9 cellular contexts compared by ENCODE assay signal in genomic region chr11:16791494-16791961, GRCh38. TPM values are rescaled to one million over a fixed set of nuclear protein-coding genes. Genes with fewer than 3 reads are reported as not detected.
DNase-seq lines count a peak whose midpoint lies in the region; ATAC-seq, FAIRE-seq and TF ChIP-seq lines count a peak whose summit lies in the region.
"Had no signal": no experiment of that assay in that cellular context is flagged by ENCODE, and none has a peak within 500 bp of the region (broad histone marks: within the 10 kb centered on the region; RNA-seq: fewer than 3 reads in every experiment).

No MANE protein-coding gene starts in this region.

- DNase-seq in SKM-1 treated with dmso at 0.1 percent for 144 hours (lab: John Stamatoyannopoulos, UW; ENCODE audit: unreplicated experiment) (peak; percentile 25), SKM-1 (lab: John Stamatoyannopoulos, UW; ENCODE audit: unreplicated experiment) (no peak), ascending aorta (ENCODE audit: low spot score in 2 of 2) (peak; percentile 49 to 89), keratinocyte (ENCODE audit: low read depth, low spot score) (peak; percentile 61), tibial artery (peak; percentile 75), cerebellar nuclear complex (lab: John Stamatoyannopoulos, UW) (no peak)

- peak overlapping the region; percentile 41 for H2AFZ ChIP-seq in keratinocyte (ENCODE audit: control insufficient read depth, low read length)

- no peaks in the 10 kb centered on the region for H3K79me2 ChIP-seq in keratinocyte (ENCODE audit: control insufficient read depth, insufficient read depth, low read length)

- no peak overlapping the region for H3K4me3 ChIP-seq in ascending aorta
- no peak overlapping the region for H3K4me3 ChIP-seq in keratinocyte (ENCODE audit: control insufficient read depth in 2 of 3, extremely low read depth in 1 of 3, insufficient read depth in 2 of 3, low read depth in 1 of 3, low read length in 3 of 3)
- H3K4me3 ChIP-seq in tibial artery: no peak overlapping the region

- H4K20me1 ChIP-seq in keratinocyte (ENCODE audit: control insufficient read depth, extremely low read depth, insufficient read depth, low read length): no peaks in the 10 kb centered on the region

- H3K9me3 ChIP-seq in ascending aorta: no peaks in the 10 kb centered on the region
- no peaks in the 10 kb centered on the region for H3K9me3 ChIP-seq in keratinocyte (ENCODE audit: control insufficient read depth, low read depth, low read length)
- no peaks in the 10 kb centered on the region for H3K9me3 ChIP-seq in tibial artery

- peaks cover 24 to 36% of the 10 kb centered on the region in 2 donors for H3K4me1 ChIP-seq in ascending aorta
- H3K4me1 ChIP-seq in keratinocyte (ENCODE audit: control insufficient read depth, extremely low read depth, insufficient read depth, low read length): peaks cover 35% of the 10 kb centered on the region
- H3K4me1 ChIP-seq in tibial artery: peaks cover 0 to 51% (median 30%) of the 10 kb centered on the region in 4 donors

- intact Hi-C loops in ascending aorta (cut with DNase I): loop anchor here (5.0 kb wide), 1 partner anchor 416 kb away; the partner anchor contains the start of gene PIK3C2A
- intact Hi-C loops in tibial artery (cut with DNase I; ENCODE audit: low total_unique reads): no loop called here

- TF ChIP-seq CTCF in ascending aorta (IDR thresholded peaks at IDR 0.05) (no peak), keratinocyte (optimal IDR thresholded peaks at IDR 0.05 in 1 of 3, IDR thresholded peaks at IDR 0.05 in 1 of 3, conservative IDR thresholded peaks at IDR 0.05 in 1 of 3; ENCODE audit: extremely low read depth in 1 of 3, insufficient read depth in 2 of 3, low read length in 3 of 3) (no peak), tibial artery (IDR thresholded peaks at IDR 0.05) (no peak)

- peak overlapping the region; percentile 76 to 84 for H3K27ac ChIP-seq in ascending aorta
- peak overlapping the region; percentile 55 for H3K27ac ChIP-seq in keratinocyte (ENCODE audit: control insufficient read depth, insufficient read depth, low read length)
- peak overlapping the region; percentile 49 to 71 for H3K27ac ChIP-seq in tibial artery
- H3K27ac ChIP-seq: C4-2B had no signal

- no peak overlapping the region for H3K9ac ChIP-seq in keratinocyte (ENCODE audit: control insufficient read depth, extremely low read depth, insufficient read depth, low read length)

- FAIRE-seq in keratinocyte (lab: Jason Lieb, UNC): peak; percentile 99

- H3K27me3 ChIP-seq in ascending aorta (no peaks in the 10 kb centered on the region), keratinocyte (ENCODE audit: control insufficient read depth, extremely low read depth, insufficient read depth, low read length) (no peaks in the 10 kb centered on the region), tibial artery (no peaks in the 10 kb centered on the region)

- no peaks in the 10 kb centered on the region for H3K36me3 ChIP-seq in ascending aorta
- H3K36me3 ChIP-seq in keratinocyte (ENCODE audit: control insufficient read depth in 2 of 2, extremely low read depth in 1 of 2, insufficient read depth in 2 of 2, low read length in 2 of 2): no peaks in the 10 kb centered on the region
- peaks cover 0 to 14% (median 0%) of the 10 kb centered on the region in 3 donors for H3K36me3 ChIP-seq in tibial artery

- H3K9me1 ChIP-seq in keratinocyte (ENCODE audit: control insufficient read depth, extremely low read depth, insufficient read depth, low read length): no peaks in the 10 kb centered on the region

- H3K4me2 ChIP-seq in keratinocyte (ENCODE audit: control insufficient read depth, extremely low read depth, insufficient read depth, low read depth, low read length): peak overlapping the region; percentile 47

- no peak for ATAC-seq in GM18502 (IDR thresholded peaks at IDR 0.05; ENCODE audit: poor library complexity, unreplicated experiment)
- no peak for ATAC-seq in GM18858 (IDR thresholded peaks at IDR 0.05; ENCODE audit: unreplicated experiment)

- dilution Hi-C loops in keratinocyte (cut with MboI; ENCODE audit: extremely low pct_ligation_motif_present, low sequenced_read_pairs): no loop called here

RNA-seq across cellular contexts. Expression of gene C11orf58, which starts 53.1 kb away (rescaled TPM):
- 40.9 TPM for total RNA-seq in ascending aorta
- polyA plus RNA-seq in keratinocyte: 96.5 to 166 TPM (median 135 TPM) in 3 replicates
- 359 TPM for polyA plus RNA-seq in keratinocyte (2011; ENCODE audit: low read depth)
- polyA plus RNA-seq in keratinocyte (2011; cell fraction: cytosol; rRNA removed): 90.9 and 97.6 TPM in 2 replicates
- polyA plus RNA-seq in keratinocyte (2011; cell fraction: nucleus; rRNA removed): 52.0 and 112 TPM in 2 replicates
- 170 and 188 TPM in 2 replicates for polyA plus RNA-seq in keratinocyte (2012; ENCODE audit: low replicate concordance)
- polyA minus RNA-seq in keratinocyte: 16.6 to 60.4 TPM (median 29.0 TPM) in 3 replicates
- polyA minus RNA-seq in keratinocyte (2011; cell fraction: cytosol; rRNA and poly(A)+ RNA removed): 123 TPM
- 22.5 and 39.7 TPM in 2 replicates for polyA minus RNA-seq in keratinocyte (2011; cell fraction: nucleus; rRNA and poly(A)+ RNA removed)

Comparison
In these comparisons a context has a peak if more than half of its experiments do, and no peak if none do; other contexts are left out.
1. DNase-seq: peak in SKM-1 treated with dmso at 0.1 percent for 144 hours (single experiment), ascending aorta (2 of 2), keratinocyte (single experiment) and tibial artery (2 of 2); none in SKM-1 (single experiment) and cerebellar nuclear complex (0 of 2).
2. Peak in every context shown above with its lines, with median percentiles within 50 percentile points of each other: H3K27ac ChIP-seq.